In the genomic region with DNA sequence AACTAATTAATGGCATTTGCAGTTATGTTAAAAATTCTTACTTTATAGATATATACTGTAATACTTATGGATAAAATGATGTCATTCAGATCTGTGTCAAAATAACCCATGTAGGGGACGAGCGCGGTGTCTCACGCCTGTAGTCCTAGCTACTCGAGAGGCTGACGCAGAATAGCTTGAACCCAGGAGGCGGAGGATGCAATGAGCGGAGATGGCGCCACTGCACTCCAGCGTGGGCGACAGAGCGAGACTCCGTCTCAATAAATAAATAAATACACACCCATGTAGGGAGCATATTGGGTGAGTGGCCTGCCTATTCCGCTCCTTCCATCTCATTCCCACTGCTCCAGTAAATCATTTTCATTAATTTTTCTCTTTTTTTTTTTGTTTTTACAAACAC, we compare ENCODE assay signal across 1 cellular context.
TF ChIP-seq lines count a peak whose summit lies in the region.

No MANE protein-coding gene starts in this region.

TF ChIP-seq in IMR-90, 13 proteins besides CTCF, POLR2A, EP300 and RAD21:
- TF ChIP-seq BHLHE40 (IDR thresholded peaks at IDR 0.05; ENCODE audit: low read depth, low read length), result no peak
- TF ChIP-seq CEBPB (IDR thresholded peaks at IDR 0.05; ENCODE audit: low read depth, low read length), result no peak
- TF ChIP-seq NFE2L2 (IDR thresholded peaks at IDR 0.05; ENCODE audit: low read depth, low read length), result no peak
- no peak for TF ChIP-seq MAFK (IDR thresholded peaks at IDR 0.05; ENCODE audit: low read depth, low read length)
- TF ChIP-seq, protein P1, sequence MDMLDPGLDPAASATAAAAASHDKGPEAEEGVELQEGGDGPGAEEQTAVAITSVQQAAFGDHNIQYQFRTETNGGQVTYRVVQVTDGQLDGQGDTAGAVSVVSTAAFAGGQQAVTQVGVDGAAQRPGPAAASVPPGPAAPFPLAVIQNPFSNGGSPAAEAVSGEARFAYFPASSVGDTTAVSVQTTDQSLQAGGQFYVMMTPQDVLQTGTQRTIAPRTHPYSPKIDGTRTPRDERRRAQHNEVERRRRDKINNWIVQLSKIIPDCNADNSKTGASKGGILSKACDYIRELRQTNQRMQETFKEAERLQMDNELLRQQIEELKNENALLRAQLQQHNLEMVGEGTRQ (IDR thresholded peaks at IDR 0.05; ENCODE audit: low read depth, low read length), result no peak
- TF ChIP-seq RFX5 (IDR thresholded peaks at IDR 0.05; ENCODE audit: low read depth, low read length), result no peak
- TF ChIP-seq CHD1 (IDR thresholded peaks at IDR 0.05; ENCODE audit: low read depth, low read length), result no peak
- no peak for TF ChIP-seq FOS (IDR thresholded peaks at IDR 0.05; ENCODE audit: low read depth, low read length)
- TF ChIP-seq MXI1 (IDR thresholded peaks at IDR 0.05; ENCODE audit: borderline replicate concordance, low read depth, low read length), result no peak
- no peak for TF ChIP-seq SMC3 (IDR thresholded peaks at IDR 0.05; ENCODE audit: low read depth, low read length)
- no peak for TF ChIP-seq RCOR1 (IDR thresholded peaks at IDR 0.05; ENCODE audit: insufficient replicate concordance, low read length)
- TF ChIP-seq, protein P2, sequence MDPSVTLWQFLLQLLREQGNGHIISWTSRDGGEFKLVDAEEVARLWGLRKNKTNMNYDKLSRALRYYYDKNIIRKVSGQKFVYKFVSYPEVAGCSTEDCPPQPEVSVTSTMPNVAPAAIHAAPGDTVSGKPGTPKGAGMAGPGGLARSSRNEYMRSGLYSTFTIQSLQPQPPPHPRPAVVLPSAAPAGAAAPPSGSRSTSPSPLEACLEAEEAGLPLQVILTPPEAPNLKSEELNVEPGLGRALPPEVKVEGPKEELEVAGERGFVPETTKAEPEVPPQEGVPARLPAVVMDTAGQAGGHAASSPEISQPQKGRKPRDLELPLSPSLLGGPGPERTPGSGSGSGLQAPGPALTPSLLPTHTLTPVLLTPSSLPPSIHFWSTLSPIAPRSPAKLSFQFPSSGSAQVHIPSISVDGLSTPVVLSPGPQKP (IDR thresholded peaks at IDR 0.05; ENCODE audit: borderline replicate concordance, low read depth, low read length), result no peak
- TF ChIP-seq MAZ (IDR thresholded peaks at IDR 0.05; ENCODE audit: borderline replicate concordance, low read depth, low read length), result no peak
